Comparison of ENCODE assay signal across 8 cellular contexts in genomic region chr15:44195151-44195740, GRCh38. TPM values are rescaled to one million over a fixed set of nuclear protein-coding genes. Genes with fewer than 3 reads are reported as not detected.
DNase-seq lines count a peak whose midpoint lies in the region; ATAC-seq and TF ChIP-seq lines count a peak whose summit lies in the region.

FRMD5 (minus strand) TSS chr15:44195271.

- H3K27me3 Mint-ChIP-seq in activated CD8-positive, alpha-beta T cell treated with anti-CD3 and anti-CD28 coated beads for 36 hours: peaks cover 52% of the 10 kb centered on the region

- peak; percentile 91 for DNase-seq in AG09319 (ENCODE audit: extremely low read depth, low read depth)
- peak; percentile 76 for DNase-seq in GM19238 (ENCODE audit: insufficient read length, low spot score)
- DNase-seq in NCI-H524 treated with DMSO at 0.1 percent for 48 hours (lab: John Stamatoyannopoulos, UW): peak; percentile 99
- peak; percentile 90 for DNase-seq in activated CD8-positive, alpha-beta T cell treated with anti-CD3 and anti-CD28 coated beads for 36 hours
- peak; percentile 96 for DNase-seq in ecto neural progenitor cell (ENCODE audit: low spot score)
- DNase-seq in right lobe of liver: peak; percentile 64 to 74 (median 71)
- peak; percentile 85 for DNase-seq in stimulated activated CD4-positive, alpha-beta T cell treated with anti-CD3 and anti-CD28 coated beads, Interleukin-4, amount 100 ng/mL, for 1 hour

- no peaks in the 10 kb centered on the region for H3K36me3 ChIP-seq in right lobe of liver

- POLR2A ChIA-PET in activated CD8-positive, alpha-beta T cell treated with anti-CD3 and anti-CD28 coated beads for 36 hours (lab: Charles Lee): interaction anchor here (0.6 kb wide), 1 partner anchor 1387 kb away, joined by 3 read pairs; no protein-coding TSS in a partner anchor

- H3K27me3 ChIP-seq in right lobe of liver: peaks cover 0 to 32% of the 10 kb centered on the region in 2 donors

- TF ChIP-seq CTCF in AG09319 (IDR thresholded peaks at IDR 0.05; ENCODE audit: low read depth, low read length) (peak; percentile 58), right lobe of liver (IDR thresholded peaks at IDR 0.05) (peak in 1 of 4 donors; percentile 8)
- no peak for TF ChIP-seq CTCF in activated CD8-positive, alpha-beta T cell treated with anti-CD3 and anti-CD28 coated beads for 36 hours (IDR thresholded peaks at IDR 0.05)

- peak; percentile 89 for ATAC-seq in HG03378 (IDR thresholded peaks at IDR 0.05; ENCODE audit: unreplicated experiment)
- ATAC-seq in activated CD8-positive, alpha-beta T cell treated with anti-CD3 and anti-CD28 coated beads for 36 hours: peak; percentile 99
- peak; percentile 93 to 97 (median 94) for ATAC-seq in right lobe of liver

- H3K4me1 Mint-ChIP-seq in activated CD8-positive, alpha-beta T cell treated with anti-CD3 and anti-CD28 coated beads for 36 hours (ENCODE audit: low read depth): peaks cover 16% of the 10 kb centered on the region

- peak within 1 kb of the TSS; percentile 70 for H3K4me3 Mint-ChIP-seq in activated CD8-positive, alpha-beta T cell treated with anti-CD3 and anti-CD28 coated beads for 36 hours

- H3K27ac ChIP-seq in right lobe of liver: no peak within 1 kb of the TSS

- WGBS in right lobe of liver (ENCODE audit: insufficient coverage, low coverage, low lambda C conversion rate, missing lambda C conversion rate): 5% methylated on average over 4 of the region's 43 CpGs

- H3K9me3 Mint-ChIP-seq in activated CD8-positive, alpha-beta T cell treated with anti-CD3 and anti-CD28 coated beads for 36 hours: no peaks in the 10 kb centered on the region

- TF ChIP-seq POLR2A in right lobe of liver (IDR thresholded peaks at IDR 0.05): no peak

- peaks cover 0 to 13% (median 3%) of the 10 kb centered on the region in 4 donors for H3K4me1 ChIP-seq in right lobe of liver

- H3K9me3 ChIP-seq in right lobe of liver: no peaks in the 10 kb centered on the region

- H3K4me3 ChIP-seq in right lobe of liver: peak within 1 kb of the TSS; percentile 14 to 44 (median 21)

- H3K36me3 Mint-ChIP-seq in activated CD8-positive, alpha-beta T cell treated with anti-CD3 and anti-CD28 coated beads for 36 hours (ENCODE audit: low read depth): no peaks in the 10 kb centered on the region

- CTCF ChIA-PET in activated CD8-positive, alpha-beta T cell treated with anti-CD3 and anti-CD28 coated beads for 36 hours (lab: Charles Lee): interaction anchor here (1.1 kb wide), 1 partner anchor 25 kb away, joined by 3 read pairs; no protein-coding TSS in a partner anchor

- intact Hi-C loops in activated CD8-positive, alpha-beta T cell treated with anti-CD3 and anti-CD28 coated beads for 36 hours (cut with micrococcal nuclease): no loop called here
- intact Hi-C loops in right lobe of liver (cut with DNase I): no loop called here

- no peak within 1 kb of the TSS for H3K27ac Mint-ChIP-seq in activated CD8-positive, alpha-beta T cell treated with anti-CD3 and anti-CD28 coated beads for 36 hours

RNA-seq across cellular contexts. Expression of gene FRMD5, which starts in this region (rescaled TPM):
- under 1 TPM; 0.23 to 0.25 TPM for total RNA-seq in activated CD8-positive, alpha-beta T cell treated with anti-CD3 and anti-CD28 coated beads for 36 hours
- not detected for total RNA-seq in right lobe of liver

Comparison
In these comparisons a context has a peak if more than half of its experiments do, and no peak if none do; other contexts are left out.
1. Peak in DNase-seq and ATAC-seq in activated CD8-positive, alpha-beta T cell treated with anti-CD3 and anti-CD28 coated beads for 36 hours; RNA of the gene not detected or under 1 TPM.
2. Peak in DNase-seq, ATAC-seq and H3K4me3 ChIP-seq in right lobe of liver; RNA of the gene not detected or under 1 TPM.